ENCODE assay signal across 8 cellular contexts in genomic region chr3:93979850-93980677, GRCh38. TPM values are rescaled to one million over a fixed set of nuclear protein-coding genes. Genes with fewer than 3 reads are reported as not detected.
DNase-seq lines count a peak whose midpoint lies in the region; FAIRE-seq and TF ChIP-seq lines count a peak whose summit lies in the region.

Gene ARL13B, plus strand, starts transcription at chr3:93980155. Its CDS starts 269 bp downstream, at chr3:93980424.

- DNase-seq in GF-D8 (lab: John Stamatoyannopoulos, UW) (peak; percentile 96), HEK293T (ENCODE audit: extremely low spot score) (peak; percentile 89), MV-4-11 (lab: John Stamatoyannopoulos, UW) (peak; percentile 99), SK-MEL-5 (ENCODE audit: low read depth, low spot score) (peak; percentile 99), frontal cortex (ENCODE audit: low spot score in 2 of 2) (peak; percentile 84 to 93), neuronal stem cell (ENCODE audit: low spot score) (peak; percentile 94), substantia nigra (lab: John Stamatoyannopoulos, UW) (peak; percentile 51 to 98 (median 95))
- DNase-seq in activated naive CD4-positive, alpha-beta T cell treated with anti-CD3 and anti-CD28 coated beads for 36 hours, result peak; percentile 96

- H3K4me3 Mint-ChIP-seq in activated naive CD4-positive, alpha-beta T cell treated with anti-CD3 and anti-CD28 coated beads for 36 hours, result peak within 1 kb of the TSS; percentile 81

- H3K79me1 ChIP-seq in neuronal stem cell (ENCODE audit: low read depth, low read length), result peaks cover 2% of the 10 kb centered on the region

- POLR2A ChIA-PET in HEK293T (lab: Yijun Ruan, JAX), result interaction anchor here (0.6 to 1.8 kb wide), 7 partner anchors 8 to 83 kb away, joined by 3 to 10 read pairs (median 3); partner anchors contain the start of genes DHFR2 and NSUN3

- H2AK5ac ChIP-seq in neuronal stem cell (ENCODE audit: low read depth, low read length), result no peak within 1 kb of the TSS

- no peaks in the 10 kb centered on the region for H3K27me3 ChIP-seq in neuronal stem cell (ENCODE audit: control insufficient read depth in 3 of 3, insufficient read depth in 3 of 3, low read depth in 1 of 3, low read length in 3 of 3)

- H3K9me3 Mint-ChIP-seq in activated naive CD4-positive, alpha-beta T cell treated with anti-CD3 and anti-CD28 coated beads for 36 hours, result no peaks in the 10 kb centered on the region

- peak within 1 kb of the TSS; percentile 88 for H3K9ac ChIP-seq in neuronal stem cell (ENCODE audit: low read depth, low read length, poor library complexity)

- WGBS in neuronal stem cell (ENCODE audit: extremely low coverage in 2 of 2, insufficient read length in 2 of 2, insufficient replicate concordance in 1 of 2), 2 donors, result no CpG with 5 or more reads among the region's 66 CpGs

- H3K27ac Mint-ChIP-seq in activated naive CD4-positive, alpha-beta T cell treated with anti-CD3 and anti-CD28 coated beads for 36 hours, result no peak within 1 kb of the TSS

- H3K4me1 ChIP-seq in neuronal stem cell (ENCODE audit: control insufficient read depth in 2 of 2, insufficient read depth in 1 of 2, low read depth in 1 of 2, low read length in 2 of 2), result no peaks in the 10 kb centered on the region

- H3K4me3 ChIP-seq in neuronal stem cell (ENCODE audit: low read length in 2 of 2), result peak within 1 kb of the TSS; percentile 70 to 97

- no peak within 1 kb of the TSS for H3K14ac ChIP-seq in neuronal stem cell (ENCODE audit: low read length)

- in situ Hi-C loops in SK-MEL-5 (cut with HindIII; ENCODE audit: low pct_unique_long_range_greater_than_20kb, low sequenced_read_pairs), result no loop called here

- H3K4ac ChIP-seq in neuronal stem cell (ENCODE audit: low read length), result no peak within 1 kb of the TSS

- peak within 1 kb of the TSS; percentile 25 for H3K23ac ChIP-seq in neuronal stem cell (ENCODE audit: low read depth, low read length, poor library complexity)

- H3K4me1 Mint-ChIP-seq in activated naive CD4-positive, alpha-beta T cell treated with anti-CD3 and anti-CD28 coated beads for 36 hours (ENCODE audit: low read depth), result peaks cover 12% of the 10 kb centered on the region

- peak within 1 kb of the TSS; percentile 96 for H2AFZ ChIP-seq in neuronal stem cell (ENCODE audit: low read length)

- CTCF ChIA-PET in HEK293T (lab: Yijun Ruan, JAX), result no interaction called here
- CTCF ChIA-PET in activated naive CD4-positive, alpha-beta T cell treated with anti-CD3 and anti-CD28 coated beads for 36 hours (lab: Charles Lee), result interaction anchor here (0.7 to 0.8 kb wide), 2 partner anchors 26 to 31 kb away, joined by 3 read pairs; no protein-coding TSS in a partner anchor

- no peaks in the 10 kb centered on the region for H3K36me3 Mint-ChIP-seq in activated naive CD4-positive, alpha-beta T cell treated with anti-CD3 and anti-CD28 coated beads for 36 hours (ENCODE audit: low read depth)

- no peaks in the 10 kb centered on the region for H3K9me3 ChIP-seq in neuronal stem cell (replicated peaks in 1 of 2; ENCODE audit: control insufficient read depth in 2 of 2, insufficient read depth in 1 of 2, low read depth in 1 of 2, low read length in 2 of 2)

- H3K4me2 ChIP-seq in neuronal stem cell (ENCODE audit: insufficient read depth, low read length, poor library complexity, severe bottlenecking), result peak within 1 kb of the TSS; percentile 77

- no peaks in the 10 kb centered on the region for H3K27me3 Mint-ChIP-seq in activated naive CD4-positive, alpha-beta T cell treated with anti-CD3 and anti-CD28 coated beads for 36 hours (ENCODE audit: low read depth)

- FAIRE-seq in frontal cortex (lab: Jason Lieb, UNC), result peak; percentile 98

- intact Hi-C loops in activated naive CD4-positive, alpha-beta T cell treated with anti-CD3 and anti-CD28 coated beads for 36 hours (cut with micrococcal nuclease), result loop anchor here (1.0 kb wide), 2 partner anchors 31 to 82 kb away; partner anchors contain the start of gene DHFR2

- no peak within 1 kb of the TSS for H4K8ac ChIP-seq in neuronal stem cell (ENCODE audit: low read depth, low read length)

- no peak within 1 kb of the TSS for H2BK12ac ChIP-seq in neuronal stem cell (ENCODE audit: low read length)

- H3K27ac ChIP-seq in neuronal stem cell (replicated peaks; ENCODE audit: low read length), result peak within 1 kb of the TSS; percentile 91
- H3K27ac ChIP-seq in substantia nigra (ENCODE audit: low read depth, low read length, poor library complexity, severe bottlenecking), result peak within 1 kb of the TSS; percentile 58

- H3K18ac ChIP-seq in neuronal stem cell (ENCODE audit: low read length), result peak within 1 kb of the TSS; percentile 93

- no peaks in the 10 kb centered on the region for H3K36me3 ChIP-seq in neuronal stem cell (replicated peaks in 1 of 2; ENCODE audit: control insufficient read depth in 2 of 2, insufficient read depth in 2 of 2, low read length in 2 of 2)

- H2BK5ac ChIP-seq in neuronal stem cell (ENCODE audit: low read length), result peak within 1 kb of the TSS; percentile 53

- H2BK15ac ChIP-seq in neuronal stem cell (ENCODE audit: low read length), result peak within 1 kb of the TSS; percentile 17

- no peak within 1 kb of the TSS for H2BK120ac ChIP-seq in neuronal stem cell (ENCODE audit: low read depth, low read length)

- no peak within 1 kb of the TSS for H4K91ac ChIP-seq in neuronal stem cell (ENCODE audit: low read depth, low read length, poor library complexity)

TF ChIP-seq in HEK293T, 16 proteins besides CTCF, POLR2A, EP300 and RAD21:
- TF ChIP-seq L3MBTL2 (conservative IDR thresholded peaks at IDR 0.05), result peak; percentile 61
- TF ChIP-seq HDGF (IDR thresholded peaks at IDR 0.05; ENCODE audit: borderline replicate concordance), result no peak

RNA-seq across cellular contexts. Expression of gene ARL13B, which starts in this region (rescaled TPM):
- total RNA-seq in SK-MEL-5 (2014; rRNA removed; shearing (Covaris generic)), result 10.8 and 11.8 TPM in 2 replicates
- polyA plus RNA-seq in SK-MEL-5 (2015; cell fraction: cytosol; rRNA removed), result 7.1 and 11.0 TPM in 2 replicates
- 12.0 and 13.9 TPM in 2 replicates for polyA plus RNA-seq in SK-MEL-5 (2015; cell fraction: nucleus; rRNA removed)
- 1 to 10 TPM; 8.0 to 8.3 TPM for total RNA-seq in activated naive CD4-positive, alpha-beta T cell treated with anti-CD3 and anti-CD28 coated beads for 36 hours
- total RNA-seq in frontal cortex, result 18.3 TPM
- 12.6 TPM for polyA plus RNA-seq in neuronal stem cell (2013, experiment 1 of 2)
- polyA plus RNA-seq in neuronal stem cell (2013, experiment 2 of 2), result 13.3 TPM

Comparison
In these comparisons a context has a peak if more than half of its experiments do, and no peak if none do; other contexts are left out.
1. Peak in every context shown above with its lines: DNase-seq, H3K4me3 ChIP-seq and H3K27ac ChIP-seq.